ENCODE assay signal across 1 cellular context in the genomic region with DNA sequence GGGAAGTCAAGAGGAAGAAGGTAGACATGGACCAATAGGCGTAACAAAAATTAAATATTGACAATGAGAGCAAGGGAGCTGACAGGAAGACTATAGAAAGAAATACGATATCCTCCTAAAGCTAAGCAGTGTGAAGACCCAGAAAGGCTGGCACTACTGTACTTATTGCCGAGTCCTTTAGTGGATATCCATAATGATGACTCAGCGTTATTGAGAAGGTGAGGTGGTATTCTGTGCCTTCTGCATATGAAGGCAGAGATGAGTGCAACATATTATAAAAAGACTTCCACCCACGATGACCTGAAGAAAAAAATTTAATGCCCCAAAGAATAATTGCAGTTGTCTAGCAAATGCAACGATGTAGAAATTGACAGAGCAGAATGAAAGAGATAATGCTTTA.
A peak's percentile ranks its signal among the peaks of the same experiment; 100 is the strongest.
TF ChIP-seq lines count a peak whose summit lies in the region.

No MANE protein-coding gene starts in this region.

TF ChIP-seq in K562, 482 proteins besides CTCF, POLR2A, EP300 and RAD21 (continued from another document):
- TF ChIP-seq, protein P1, sequence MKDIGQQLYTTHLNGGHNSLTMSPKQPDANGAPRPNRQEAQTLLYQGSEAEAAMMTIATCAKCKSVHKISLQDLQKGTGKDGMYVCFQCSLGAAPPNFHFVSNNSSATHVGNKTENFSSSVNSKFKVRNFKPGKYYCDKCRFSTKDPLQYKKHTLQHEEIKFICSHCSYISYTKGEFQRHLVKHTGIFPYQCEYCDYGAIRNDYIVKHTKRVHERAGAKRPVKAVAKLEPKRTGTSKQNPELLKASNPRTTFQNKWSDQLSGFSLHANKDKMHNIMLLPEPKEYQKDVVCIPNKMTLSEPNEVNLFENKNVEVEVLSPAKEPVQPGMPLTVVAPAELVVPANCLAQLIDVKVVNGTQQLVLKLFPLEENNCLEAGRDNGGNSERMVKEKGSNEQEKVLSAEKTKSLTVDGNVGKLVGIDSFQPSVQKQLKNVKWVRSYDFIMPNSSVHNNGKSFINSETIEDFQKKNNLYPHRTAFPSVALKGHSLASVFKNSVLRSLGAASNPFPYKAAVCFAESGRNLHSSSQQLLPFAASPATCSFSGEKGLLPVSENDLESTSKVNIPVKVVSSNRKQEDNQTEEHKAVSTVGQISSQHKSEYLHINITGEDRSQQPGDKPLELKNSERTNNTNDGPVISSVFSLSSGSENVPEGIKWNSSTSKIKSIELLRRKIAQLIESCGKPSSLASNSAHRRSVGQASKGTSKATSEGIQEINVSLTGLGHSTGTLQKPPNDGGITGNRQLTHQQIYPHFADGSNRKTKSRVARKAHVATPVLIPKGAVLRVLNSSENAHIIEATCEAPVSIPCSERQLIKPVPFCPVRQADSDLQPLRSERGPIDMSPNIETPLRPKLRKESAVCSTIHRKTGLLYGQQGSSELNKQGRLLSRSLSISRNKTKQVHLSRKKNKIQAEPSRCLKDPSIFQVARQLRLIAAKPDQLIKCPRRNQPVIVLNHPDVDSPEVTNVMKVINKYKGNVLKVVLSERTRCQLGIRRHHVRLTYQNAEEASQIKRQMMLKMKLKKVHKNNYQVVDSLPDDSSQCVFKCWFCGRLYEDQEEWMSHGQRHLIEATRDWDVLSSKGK (CRISPR knock-in tag; IDR thresholded peaks at IDR 0.05) = no peak
- TF ChIP-seq MAFF (IDR thresholded peaks at IDR 0.05; ENCODE audit: low read length) (peak; percentile 96), NFE2 (IDR thresholded peaks at IDR 0.05; ENCODE audit: low read depth) (peak; percentile 59), MAFK (IDR thresholded peaks at IDR 0.05; ENCODE audit: low read length) (peak; percentile 98), ELF4 (CRISPR knock-in tag; IDR thresholded peaks at IDR 0.05) (no peak), MCM5 (IDR thresholded peaks at IDR 0.05; ENCODE audit: low read depth) (no peak), CBFA2T2 (conservative IDR thresholded peaks at IDR 0.05) (no peak), NBN (IDR thresholded peaks at IDR 0.05; ENCODE audit: low read depth) (no peak), GABPA (tag; conservative IDR thresholded peaks at IDR 0.05; ENCODE audit: low read depth) (no peak), SMAD2 (IDR thresholded peaks at IDR 0.05; ENCODE audit: low read depth, low read length) (no peak), SREBF2 (CRISPR knock-in tag; IDR thresholded peaks at IDR 0.05) (no peak), ZNF263 (CRISPR knock-in tag; IDR thresholded peaks at IDR 0.05; ENCODE audit: borderline replicate concordance) (no peak), TFAM (CRISPR knock-in tag; conservative IDR thresholded peaks at IDR 0.05) (no peak), MTA1 (IDR thresholded peaks at IDR 0.05; ENCODE audit: borderline replicate concordance) (no peak), POLR2AphosphoS2 (IDR thresholded peaks at IDR 0.05; ENCODE audit: low read length) (no peak), DDX20 (tag; IDR thresholded peaks at IDR 0.05; ENCODE audit: low read depth) (no peak), ZC3H4 (CRISPR knock-in tag; IDR thresholded peaks at IDR 0.05; ENCODE audit: borderline replicate concordance) (no peak), PCBP2 (IDR thresholded peaks at IDR 0.05; ENCODE audit: low read depth, low read length, poor library complexity, severe bottlenecking) (no peak), RBM15 (IDR thresholded peaks at IDR 0.05; ENCODE audit: insufficient read depth, low read length) (no peak), CHD2 (IDR thresholded peaks at IDR 0.05; ENCODE audit: low read depth, low read length) (no peak), NCOA1 (IDR thresholded peaks at IDR 0.05; ENCODE audit: low read depth) (no peak), C11orf30 (IDR thresholded peaks at IDR 0.05; ENCODE audit: low read depth) (peak; percentile 88), JUNB (CRISPR knock-in tag; conservative IDR thresholded peaks at IDR 0.05) (no peak), SAFB (IDR thresholded peaks at IDR 0.05; ENCODE audit: borderline replicate concordance, low read depth, low read length) (no peak), RB1 (IDR thresholded peaks at IDR 0.05; ENCODE audit: low read depth) (no peak), GTF2E2 (tag; IDR thresholded peaks at IDR 0.05) (no peak), TCFL5 (CRISPR knock-in tag; conservative IDR thresholded peaks at IDR 0.05) (no peak), ZNF316 (IDR thresholded peaks at IDR 0.05) (peak; percentile 94), ZBTB7A (IDR thresholded peaks at IDR 0.05; ENCODE audit: borderline replicate concordance, control insufficient read depth, low read depth, low read length) (no peak), SRSF9 (IDR thresholded peaks at IDR 0.05; ENCODE audit: borderline replicate concordance, low read depth, low read length) (no peak), KLF10 (CRISPR knock-in tag; IDR thresholded peaks at IDR 0.05) (no peak), DMBX1 (CRISPR knock-in tag; IDR thresholded peaks at IDR 0.05; ENCODE audit: borderline replicate concordance) (no peak), SREBF1 (IDR thresholded peaks at IDR 0.05; ENCODE audit: borderline replicate concordance, low read depth, low read length) (no peak), MAFG (tag; conservative IDR thresholded peaks at IDR 0.05) (peak; percentile 91), NFE2L1 (tag; IDR thresholded peaks at IDR 0.05; ENCODE audit: borderline replicate concordance, low read depth) (peak; percentile 44; the same call in 1 of the 2 replicates), SAP30 (IDR thresholded peaks at IDR 0.05; ENCODE audit: borderline replicate concordance, insufficient read depth, low read depth, low read length, poor library complexity, severe bottlenecking) (no peak)
- TF ChIP-seq, protein P2, sequence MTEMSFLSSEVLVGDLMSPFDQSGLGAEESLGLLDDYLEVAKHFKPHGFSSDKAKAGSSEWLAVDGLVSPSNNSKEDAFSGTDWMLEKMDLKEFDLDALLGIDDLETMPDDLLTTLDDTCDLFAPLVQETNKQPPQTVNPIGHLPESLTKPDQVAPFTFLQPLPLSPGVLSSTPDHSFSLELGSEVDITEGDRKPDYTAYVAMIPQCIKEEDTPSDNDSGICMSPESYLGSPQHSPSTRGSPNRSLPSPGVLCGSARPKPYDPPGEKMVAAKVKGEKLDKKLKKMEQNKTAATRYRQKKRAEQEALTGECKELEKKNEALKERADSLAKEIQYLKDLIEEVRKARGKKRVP (CRISPR knock-in tag; IDR thresholded peaks at IDR 0.05) = no peak
- TF ChIP-seq, protein P3, sequence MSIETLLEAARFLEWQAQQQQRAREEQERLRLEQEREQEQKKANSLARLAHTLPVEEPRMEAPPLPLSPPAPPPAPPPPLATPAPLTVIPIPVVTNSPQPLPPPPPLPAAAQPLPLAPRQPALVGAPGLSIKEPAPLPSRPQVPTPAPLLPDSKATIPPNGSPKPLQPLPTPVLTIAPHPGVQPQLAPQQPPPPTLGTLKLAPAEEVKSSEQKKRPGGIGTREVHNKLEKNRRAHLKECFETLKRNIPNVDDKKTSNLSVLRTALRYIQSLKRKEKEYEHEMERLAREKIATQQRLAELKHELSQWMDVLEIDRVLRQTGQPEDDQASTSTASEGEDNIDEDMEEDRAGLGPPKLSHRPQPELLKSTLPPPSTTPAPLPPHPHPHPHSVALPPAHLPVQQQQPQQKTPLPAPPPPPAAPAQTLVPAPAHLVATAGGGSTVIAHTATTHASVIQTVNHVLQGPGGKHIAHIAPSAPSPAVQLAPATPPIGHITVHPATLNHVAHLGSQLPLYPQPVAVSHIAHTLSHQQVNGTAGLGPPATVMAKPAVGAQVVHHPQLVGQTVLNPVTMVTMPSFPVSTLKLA (conservative IDR thresholded peaks at IDR 0.05) = no peak
- TF ChIP-seq, protein P4, sequence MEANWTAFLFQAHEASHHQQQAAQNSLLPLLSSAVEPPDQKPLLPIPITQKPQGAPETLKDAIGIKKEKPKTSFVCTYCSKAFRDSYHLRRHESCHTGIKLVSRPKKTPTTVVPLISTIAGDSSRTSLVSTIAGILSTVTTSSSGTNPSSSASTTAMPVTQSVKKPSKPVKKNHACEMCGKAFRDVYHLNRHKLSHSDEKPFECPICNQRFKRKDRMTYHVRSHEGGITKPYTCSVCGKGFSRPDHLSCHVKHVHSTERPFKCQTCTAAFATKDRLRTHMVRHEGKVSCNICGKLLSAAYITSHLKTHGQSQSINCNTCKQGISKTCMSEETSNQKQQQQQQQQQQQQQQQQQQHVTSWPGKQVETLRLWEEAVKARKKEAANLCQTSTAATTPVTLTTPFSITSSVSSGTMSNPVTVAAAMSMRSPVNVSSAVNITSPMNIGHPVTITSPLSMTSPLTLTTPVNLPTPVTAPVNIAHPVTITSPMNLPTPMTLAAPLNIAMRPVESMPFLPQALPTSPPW (CRISPR knock-in tag; IDR thresholded peaks at IDR 0.05) = no peak
- TF ChIP-seq, protein P5, sequence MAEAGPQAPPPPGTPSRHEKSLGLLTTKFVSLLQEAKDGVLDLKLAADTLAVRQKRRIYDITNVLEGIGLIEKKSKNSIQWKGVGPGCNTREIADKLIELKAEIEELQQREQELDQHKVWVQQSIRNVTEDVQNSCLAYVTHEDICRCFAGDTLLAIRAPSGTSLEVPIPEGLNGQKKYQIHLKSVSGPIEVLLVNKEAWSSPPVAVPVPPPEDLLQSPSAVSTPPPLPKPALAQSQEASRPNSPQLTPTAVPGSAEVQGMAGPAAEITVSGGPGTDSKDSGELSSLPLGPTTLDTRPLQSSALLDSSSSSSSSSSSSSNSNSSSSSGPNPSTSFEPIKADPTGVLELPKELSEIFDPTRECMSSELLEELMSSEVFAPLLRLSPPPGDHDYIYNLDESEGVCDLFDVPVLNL (CRISPR knock-in tag; IDR thresholded peaks at IDR 0.05; ENCODE audit: low read depth) = no peak
- TF ChIP-seq, protein P6, sequence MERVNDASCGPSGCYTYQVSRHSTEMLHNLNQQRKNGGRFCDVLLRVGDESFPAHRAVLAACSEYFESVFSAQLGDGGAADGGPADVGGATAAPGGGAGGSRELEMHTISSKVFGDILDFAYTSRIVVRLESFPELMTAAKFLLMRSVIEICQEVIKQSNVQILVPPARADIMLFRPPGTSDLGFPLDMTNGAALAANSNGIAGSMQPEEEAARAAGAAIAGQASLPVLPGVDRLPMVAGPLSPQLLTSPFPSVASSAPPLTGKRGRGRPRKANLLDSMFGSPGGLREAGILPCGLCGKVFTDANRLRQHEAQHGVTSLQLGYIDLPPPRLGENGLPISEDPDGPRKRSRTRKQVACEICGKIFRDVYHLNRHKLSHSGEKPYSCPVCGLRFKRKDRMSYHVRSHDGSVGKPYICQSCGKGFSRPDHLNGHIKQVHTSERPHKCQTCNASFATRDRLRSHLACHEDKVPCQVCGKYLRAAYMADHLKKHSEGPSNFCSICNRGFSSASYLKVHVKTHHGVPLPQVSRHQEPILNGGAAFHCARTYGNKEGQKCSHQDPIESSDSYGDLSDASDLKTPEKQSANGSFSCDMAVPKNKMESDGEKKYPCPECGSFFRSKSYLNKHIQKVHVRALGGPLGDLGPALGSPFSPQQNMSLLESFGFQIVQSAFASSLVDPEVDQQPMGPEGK (CRISPR knock-in tag; IDR thresholded peaks at IDR 0.05; ENCODE audit: borderline replicate concordance) = no peak
- TF ChIP-seq, protein P7, sequence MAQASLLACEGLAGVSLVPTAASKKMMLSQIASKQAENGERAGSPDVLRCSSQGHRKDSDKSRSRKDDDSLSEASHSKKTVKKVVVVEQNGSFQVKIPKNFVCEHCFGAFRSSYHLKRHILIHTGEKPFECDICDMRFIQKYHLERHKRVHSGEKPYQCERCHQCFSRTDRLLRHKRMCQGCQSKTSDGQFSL (CRISPR knock-in tag; IDR thresholded peaks at IDR 0.05) = no peak
- TF ChIP-seq, protein P7 (tag; IDR thresholded peaks at IDR 0.05) = no peak
- TF ChIP-seq, protein P8, sequence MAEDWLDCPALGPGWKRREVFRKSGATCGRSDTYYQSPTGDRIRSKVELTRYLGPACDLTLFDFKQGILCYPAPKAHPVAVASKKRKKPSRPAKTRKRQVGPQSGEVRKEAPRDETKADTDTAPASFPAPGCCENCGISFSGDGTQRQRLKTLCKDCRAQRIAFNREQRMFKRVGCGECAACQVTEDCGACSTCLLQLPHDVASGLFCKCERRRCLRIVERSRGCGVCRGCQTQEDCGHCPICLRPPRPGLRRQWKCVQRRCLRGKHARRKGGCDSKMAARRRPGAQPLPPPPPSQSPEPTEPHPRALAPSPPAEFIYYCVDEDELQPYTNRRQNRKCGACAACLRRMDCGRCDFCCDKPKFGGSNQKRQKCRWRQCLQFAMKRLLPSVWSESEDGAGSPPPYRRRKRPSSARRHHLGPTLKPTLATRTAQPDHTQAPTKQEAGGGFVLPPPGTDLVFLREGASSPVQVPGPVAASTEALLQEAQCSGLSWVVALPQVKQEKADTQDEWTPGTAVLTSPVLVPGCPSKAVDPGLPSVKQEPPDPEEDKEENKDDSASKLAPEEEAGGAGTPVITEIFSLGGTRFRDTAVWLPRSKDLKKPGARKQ (CRISPR knock-in tag; IDR thresholded peaks at IDR 0.05) = no peak
- TF ChIP-seq, protein P9, sequence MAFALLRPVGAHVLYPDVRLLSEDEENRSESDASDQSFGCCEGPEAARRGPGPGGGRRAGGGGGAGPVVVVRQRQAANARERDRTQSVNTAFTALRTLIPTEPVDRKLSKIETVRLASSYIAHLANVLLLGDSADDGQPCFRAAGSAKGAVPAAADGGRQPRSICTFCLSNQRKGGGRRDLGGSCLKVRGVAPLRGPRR (CRISPR knock-in tag; IDR thresholded peaks at IDR 0.05) = no peak
- TF ChIP-seq, protein P10, sequence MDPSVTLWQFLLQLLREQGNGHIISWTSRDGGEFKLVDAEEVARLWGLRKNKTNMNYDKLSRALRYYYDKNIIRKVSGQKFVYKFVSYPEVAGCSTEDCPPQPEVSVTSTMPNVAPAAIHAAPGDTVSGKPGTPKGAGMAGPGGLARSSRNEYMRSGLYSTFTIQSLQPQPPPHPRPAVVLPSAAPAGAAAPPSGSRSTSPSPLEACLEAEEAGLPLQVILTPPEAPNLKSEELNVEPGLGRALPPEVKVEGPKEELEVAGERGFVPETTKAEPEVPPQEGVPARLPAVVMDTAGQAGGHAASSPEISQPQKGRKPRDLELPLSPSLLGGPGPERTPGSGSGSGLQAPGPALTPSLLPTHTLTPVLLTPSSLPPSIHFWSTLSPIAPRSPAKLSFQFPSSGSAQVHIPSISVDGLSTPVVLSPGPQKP (CRISPR knock-in tag; IDR thresholded peaks at IDR 0.05) = no peak
